ENCODE assay signal across 2 cellular contexts in the genomic region with DNA sequence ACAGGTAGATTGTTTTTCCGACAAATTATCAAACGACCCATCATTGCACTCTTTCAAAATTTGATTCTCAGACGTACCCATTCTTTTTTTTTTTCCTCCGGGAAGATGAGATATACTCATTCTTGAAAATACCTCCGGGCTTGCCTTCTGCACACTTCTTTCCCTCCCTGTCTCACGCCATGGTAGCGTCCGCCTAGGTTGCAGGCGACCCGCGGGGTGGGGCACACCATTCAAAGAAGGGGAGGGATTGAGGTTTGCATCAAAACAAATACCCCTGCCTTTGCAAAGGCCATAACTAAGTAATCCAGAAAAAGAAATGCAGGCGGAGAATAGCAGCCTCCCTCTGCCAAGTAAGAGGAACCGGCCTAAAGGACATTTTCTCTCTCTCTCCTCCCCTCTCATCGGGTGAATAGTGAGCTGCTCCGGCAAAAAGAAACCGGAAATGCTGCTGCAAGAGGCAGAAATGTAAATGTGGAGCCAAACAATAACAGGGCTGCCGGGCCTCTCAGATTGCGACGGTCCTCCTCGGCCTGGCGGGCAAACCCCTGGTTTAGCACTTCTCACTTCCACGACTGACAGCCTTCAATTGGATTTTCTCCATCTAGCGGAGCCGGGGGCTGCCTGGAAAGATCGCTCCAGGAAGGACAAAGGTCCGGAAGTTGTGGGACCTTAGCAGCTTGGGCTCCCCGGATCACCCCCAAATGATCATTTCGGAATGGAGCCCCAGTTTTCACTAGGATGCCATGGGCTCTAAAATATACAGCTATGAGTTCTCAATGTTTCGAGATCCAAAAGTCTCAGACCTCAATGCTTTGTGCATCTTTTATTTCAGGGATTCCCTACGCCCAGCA.
TF ChIP-seq lines count a peak whose summit lies in the region.

No MANE protein-coding gene starts in this region.

TF ChIP-seq in HEK293T, 16 proteins besides CTCF, POLR2A, EP300 and RAD21 (continued from another document):
- TF ChIP-seq NFRKB (IDR thresholded peaks at IDR 0.05) (peak; percentile 19; the same call in 1 of the 2 replicates), SUZ12 (IDR thresholded peaks at IDR 0.05) (no peak), ELF4 (IDR thresholded peaks at IDR 0.05) (peak; percentile 93), ZNF384 (IDR thresholded peaks at IDR 0.05) (no peak), BHLHE40 (IDR thresholded peaks at IDR 0.05; ENCODE audit: borderline replicate concordance) (peak; percentile 98), LEF1 (IDR thresholded peaks at IDR 0.05; ENCODE audit: borderline replicate concordance) (no peak), FOXA1 (IDR thresholded peaks at IDR 0.05) (no peak), TARDBP (IDR thresholded peaks at IDR 0.05) (no peak)
TF ChIP-seq in HEK293T: peak in this region for 4.

TF ChIP-seq in SK-N-SH, 30 proteins besides CTCF, POLR2A, EP300 and RAD21 (continued from another document):
- TF ChIP-seq, protein P1, sequence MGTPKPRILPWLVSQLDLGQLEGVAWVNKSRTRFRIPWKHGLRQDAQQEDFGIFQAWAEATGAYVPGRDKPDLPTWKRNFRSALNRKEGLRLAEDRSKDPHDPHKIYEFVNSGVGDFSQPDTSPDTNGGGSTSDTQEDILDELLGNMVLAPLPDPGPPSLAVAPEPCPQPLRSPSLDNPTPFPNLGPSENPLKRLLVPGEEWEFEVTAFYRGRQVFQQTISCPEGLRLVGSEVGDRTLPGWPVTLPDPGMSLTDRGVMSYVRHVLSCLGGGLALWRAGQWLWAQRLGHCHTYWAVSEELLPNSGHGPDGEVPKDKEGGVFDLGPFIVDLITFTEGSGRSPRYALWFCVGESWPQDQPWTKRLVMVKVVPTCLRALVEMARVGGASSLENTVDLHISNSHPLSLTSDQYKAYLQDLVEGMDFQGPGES (IDR thresholded peaks at IDR 0.05; ENCODE audit: low read depth, low read length), result no peak
- peak; percentile 29; the same call in 1 of the 2 replicates for TF ChIP-seq SIN3A (IDR thresholded peaks at IDR 0.05; ENCODE audit: borderline replicate concordance, low read depth, low read length)
- peak; percentile 20; the same call in 1 of the 2 replicates for TF ChIP-seq JUND (IDR thresholded peaks at IDR 0.05)
- TF ChIP-seq RFX5 (IDR thresholded peaks at IDR 0.05; ENCODE audit: low read length), result no peak
- no peak for TF ChIP-seq SMC3 (IDR thresholded peaks at IDR 0.05; ENCODE audit: low read depth, low read length)
- peak; percentile 95 for TF ChIP-seq POLR2AphosphoS5 (IDR thresholded peaks at IDR 0.05; ENCODE audit: low read depth, low read length)
- TF ChIP-seq, protein P2, sequence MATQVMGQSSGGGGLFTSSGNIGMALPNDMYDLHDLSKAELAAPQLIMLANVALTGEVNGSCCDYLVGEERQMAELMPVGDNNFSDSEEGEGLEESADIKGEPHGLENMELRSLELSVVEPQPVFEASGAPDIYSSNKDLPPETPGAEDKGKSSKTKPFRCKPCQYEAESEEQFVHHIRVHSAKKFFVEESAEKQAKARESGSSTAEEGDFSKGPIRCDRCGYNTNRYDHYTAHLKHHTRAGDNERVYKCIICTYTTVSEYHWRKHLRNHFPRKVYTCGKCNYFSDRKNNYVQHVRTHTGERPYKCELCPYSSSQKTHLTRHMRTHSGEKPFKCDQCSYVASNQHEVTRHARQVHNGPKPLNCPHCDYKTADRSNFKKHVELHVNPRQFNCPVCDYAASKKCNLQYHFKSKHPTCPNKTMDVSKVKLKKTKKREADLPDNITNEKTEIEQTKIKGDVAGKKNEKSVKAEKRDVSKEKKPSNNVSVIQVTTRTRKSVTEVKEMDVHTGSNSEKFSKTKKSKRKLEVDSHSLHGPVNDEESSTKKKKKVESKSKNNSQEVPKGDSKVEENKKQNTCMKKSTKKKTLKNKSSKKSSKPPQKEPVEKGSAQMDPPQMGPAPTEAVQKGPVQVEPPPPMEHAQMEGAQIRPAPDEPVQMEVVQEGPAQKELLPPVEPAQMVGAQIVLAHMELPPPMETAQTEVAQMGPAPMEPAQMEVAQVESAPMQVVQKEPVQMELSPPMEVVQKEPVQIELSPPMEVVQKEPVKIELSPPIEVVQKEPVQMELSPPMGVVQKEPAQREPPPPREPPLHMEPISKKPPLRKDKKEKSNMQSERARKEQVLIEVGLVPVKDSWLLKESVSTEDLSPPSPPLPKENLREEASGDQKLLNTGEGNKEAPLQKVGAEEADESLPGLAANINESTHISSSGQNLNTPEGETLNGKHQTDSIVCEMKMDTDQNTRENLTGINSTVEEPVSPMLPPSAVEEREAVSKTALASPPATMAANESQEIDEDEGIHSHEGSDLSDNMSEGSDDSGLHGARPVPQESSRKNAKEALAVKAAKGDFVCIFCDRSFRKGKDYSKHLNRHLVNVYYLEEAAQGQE (IDR thresholded peaks at IDR 0.05; ENCODE audit: low read depth, low read length), result peak; percentile 62; the same call in 1 of the 2 replicates
- peak; percentile 83 for TF ChIP-seq TAF1 (IDR thresholded peaks at IDR 0.05; ENCODE audit: borderline replicate concordance, low read depth, low read length)
- TF ChIP-seq RXRA (IDR thresholded peaks at IDR 0.05; ENCODE audit: borderline replicate concordance, low read depth), result no peak
- TF ChIP-seq MXI1 (IDR thresholded peaks at IDR 0.05; ENCODE audit: low read depth, low read length), result 0 out of 2 replicates have a peak, but pooled peaks have one; percentile 8
- no peak for TF ChIP-seq MEF2A (IDR thresholded peaks at IDR 0.05; ENCODE audit: borderline replicate concordance, low read depth)
- no peak for TF ChIP-seq TCF12 (IDR thresholded peaks at IDR 0.05)
- TF ChIP-seq NRF1 (IDR thresholded peaks at IDR 0.05; ENCODE audit: low read depth, low read length), result no peak
- TF ChIP-seq RCOR1 (IDR thresholded peaks at IDR 0.05; ENCODE audit: low read length), result no peak
- TF ChIP-seq, protein P3, sequence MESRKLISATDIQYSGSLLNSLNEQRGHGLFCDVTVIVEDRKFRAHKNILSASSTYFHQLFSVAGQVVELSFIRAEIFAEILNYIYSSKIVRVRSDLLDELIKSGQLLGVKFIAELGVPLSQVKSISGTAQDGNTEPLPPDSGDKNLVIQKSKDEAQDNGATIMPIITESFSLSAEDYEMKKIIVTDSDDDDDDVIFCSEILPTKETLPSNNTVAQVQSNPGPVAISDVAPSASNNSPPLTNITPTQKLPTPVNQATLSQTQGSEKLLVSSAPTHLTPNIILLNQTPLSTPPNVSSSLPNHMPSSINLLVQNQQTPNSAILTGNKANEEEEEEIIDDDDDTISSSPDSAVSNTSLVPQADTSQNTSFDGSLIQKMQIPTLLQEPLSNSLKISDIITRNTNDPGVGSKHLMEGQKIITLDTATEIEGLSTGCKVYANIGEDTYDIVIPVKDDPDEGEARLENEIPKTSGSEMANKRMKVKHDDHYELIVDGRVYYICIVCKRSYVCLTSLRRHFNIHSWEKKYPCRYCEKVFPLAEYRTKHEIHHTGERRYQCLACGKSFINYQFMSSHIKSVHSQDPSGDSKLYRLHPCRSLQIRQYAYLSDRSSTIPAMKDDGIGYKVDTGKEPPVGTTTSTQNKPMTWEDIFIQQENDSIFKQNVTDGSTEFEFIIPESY (IDR thresholded peaks at IDR 0.05; ENCODE audit: borderline replicate concordance, low read depth), result no peak
- peak; percentile 70 for TF ChIP-seq GABPA (IDR thresholded peaks at IDR 0.05; ENCODE audit: low read depth)
- TF ChIP-seq TEAD4 (IDR thresholded peaks at IDR 0.05; ENCODE audit: borderline replicate concordance, insufficient read depth), result no peak
- TF ChIP-seq EZH2phosphoT487 (IDR thresholded peaks at IDR 0.05; ENCODE audit: borderline replicate concordance, low read depth), result no peak
- TF ChIP-seq, protein P4, sequence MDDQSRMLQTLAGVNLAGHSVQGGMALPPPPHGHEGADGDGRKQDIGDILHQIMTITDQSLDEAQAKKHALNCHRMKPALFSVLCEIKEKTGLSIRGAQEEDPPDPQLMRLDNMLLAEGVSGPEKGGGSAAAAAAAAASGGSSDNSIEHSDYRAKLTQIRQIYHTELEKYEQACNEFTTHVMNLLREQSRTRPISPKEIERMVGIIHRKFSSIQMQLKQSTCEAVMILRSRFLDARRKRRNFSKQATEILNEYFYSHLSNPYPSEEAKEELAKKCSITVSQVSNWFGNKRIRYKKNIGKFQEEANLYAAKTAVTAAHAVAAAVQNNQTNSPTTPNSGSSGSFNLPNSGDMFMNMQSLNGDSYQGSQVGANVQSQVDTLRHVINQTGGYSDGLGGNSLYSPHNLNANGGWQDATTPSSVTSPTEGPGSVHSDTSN (IDR thresholded peaks at IDR 0.05), result peak; percentile 6; the same call in 1 of the 2 replicates
- no peak for TF ChIP-seq YY1 (IDR thresholded peaks at IDR 0.05; ENCODE audit: low read depth)
- no peak for TF ChIP-seq CHD2 (IDR thresholded peaks at IDR 0.05; ENCODE audit: low read length, partially characterized antibody)
- TF ChIP-seq ELF1 (IDR thresholded peaks at IDR 0.05), result peak; percentile 67
- TF ChIP-seq, protein P5, sequence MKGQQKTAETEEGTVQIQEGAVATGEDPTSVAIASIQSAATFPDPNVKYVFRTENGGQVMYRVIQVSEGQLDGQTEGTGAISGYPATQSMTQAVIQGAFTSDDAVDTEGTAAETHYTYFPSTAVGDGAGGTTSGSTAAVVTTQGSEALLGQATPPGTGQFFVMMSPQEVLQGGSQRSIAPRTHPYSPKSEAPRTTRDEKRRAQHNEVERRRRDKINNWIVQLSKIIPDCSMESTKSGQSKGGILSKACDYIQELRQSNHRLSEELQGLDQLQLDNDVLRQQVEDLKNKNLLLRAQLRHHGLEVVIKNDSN (IDR thresholded peaks at IDR 0.05; ENCODE audit: borderline replicate concordance, low read depth), result no peak
- no peak for TF ChIP-seq FOXM1 (IDR thresholded peaks at IDR 0.05; ENCODE audit: low read depth)
- TF ChIP-seq, protein P6, sequence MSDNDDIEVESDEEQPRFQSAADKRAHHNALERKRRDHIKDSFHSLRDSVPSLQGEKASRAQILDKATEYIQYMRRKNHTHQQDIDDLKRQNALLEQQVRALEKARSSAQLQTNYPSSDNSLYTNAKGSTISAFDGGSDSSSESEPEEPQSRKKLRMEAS (IDR thresholded peaks at IDR 0.05; ENCODE audit: low read depth), result 0 out of 2 replicates have a peak, but pooled peaks have one; percentile 13
- no peak for TF ChIP-seq NFIC (IDR thresholded peaks at IDR 0.05; ENCODE audit: borderline replicate concordance)
TF ChIP-seq in SK-N-SH: peak in this region for 10.
